In genomic region chr16:29198731-29199521, GRCh38 we compare ENCODE assay signal across 16 cellular contexts.
DNase-seq lines count a peak whose midpoint lies in the region; ATAC-seq and TF ChIP-seq lines count a peak whose summit lies in the region.
"Had no signal": no experiment of that assay in that cellular context is flagged by ENCODE, and none has a peak within 500 bp of the region (broad histone marks: within the 10 kb centered on the region; RNA-seq: fewer than 3 reads in every experiment).

No MANE protein-coding gene starts in this region.

- TF ChIP-seq CTCF in gastroesophageal sphincter (IDR thresholded peaks at IDR 0.05), result no peak

- H4K8ac ChIP-seq in neuronal stem cell (ENCODE audit: low read depth, low read length), result no peak overlapping the region

- TF ChIP-seq EP300 in gastroesophageal sphincter (IDR thresholded peaks at IDR 0.05), result no peak

- peak overlapping the region; percentile 71 for H3K18ac ChIP-seq in neuronal stem cell (ENCODE audit: low read length)

- no peak overlapping the region for H4K91ac ChIP-seq in neuronal stem cell (ENCODE audit: low read depth, low read length, poor library complexity)

- WGBS in gastroesophageal sphincter (ENCODE audit: low coverage in 1 of 2), 2 donors, result 29% methylated on average over 6 of the region's 23 CpGs; no CpG with 5 or more reads in 1 of the 2 donors
- WGBS in neuronal stem cell (ENCODE audit: extremely low coverage in 2 of 2, insufficient read length in 2 of 2, insufficient replicate concordance in 1 of 2), 2 donors, result no CpG with 5 or more reads among the region's 23 CpGs

- no peaks in the 10 kb centered on the region for H3K79me1 ChIP-seq in neuronal stem cell (ENCODE audit: low read depth, low read length)

- peak overlapping the region; percentile 83 for H2AK5ac ChIP-seq in neuronal stem cell (ENCODE audit: low read depth, low read length)

- peak; percentile 44 for DNase-seq in activated CD8-positive, alpha-beta memory T cell treated with anti-CD3 and anti-CD28 coated beads, Interleukin-2, amount 50 U/mL, for 48 hours
- no peak for DNase-seq in activated CD8-positive, alpha-beta memory T cell treated with anti-CD3 and anti-CD28 coated beads for 24 hours
- DNase-seq in neuronal stem cell (ENCODE audit: low spot score) (no peak), ureter (ENCODE audit: low spot score) (peak; percentile 41), activated gamma-delta T cell (lab: John Stamatoyannopoulos, UW) (no peak), NCI-H2171 treated with DMSO at 0.1 percent for 48 hours (lab: John Stamatoyannopoulos, UW) (no peak)
- DNase-seq: activated T-cell treated with anti-CD3 and anti-CD28 coated beads, Interleukin-2, amount 50 U/mL, for 72 hours; caudate nucleus; NCI-H1105; NCI-H526; SJCRH30; stimulated activated naive CD4-positive, alpha-beta T cell had no signal

- no peak overlapping the region for H3K4me2 ChIP-seq in neuronal stem cell (ENCODE audit: insufficient read depth, low read length, poor library complexity, severe bottlenecking)

- H3K4me1 ChIP-seq in gastroesophageal sphincter (peaks cover 0 to 50% (median 28%) of the 10 kb centered on the region in 3 donors), neuronal stem cell (ENCODE audit: control insufficient read depth in 2 of 2, insufficient read depth in 1 of 2, low read depth in 1 of 2, low read length in 2 of 2) (peaks cover 4% of the 10 kb centered on the region in 2 donors)
- H3K4me1 ChIP-seq: SJCRH30 had no signal

- ATAC-seq in gastroesophageal sphincter, result no peak
- ATAC-seq in HG03139 (IDR thresholded peaks at IDR 0.05; ENCODE audit: unreplicated experiment), result no peak
- ATAC-seq: activated T-cell treated with anti-CD3 and anti-CD28 coated beads, Interleukin-2, amount 50 U/mL, for 72 hours had no signal

- H3K36me3 ChIP-seq in gastroesophageal sphincter (no peaks in the 10 kb centered on the region), neuronal stem cell (replicated peaks in 1 of 2; ENCODE audit: control insufficient read depth in 2 of 2, insufficient read depth in 2 of 2, low read length in 2 of 2) (no peaks in the 10 kb centered on the region)
- H3K36me3 ChIP-seq: SJCRH30 had no signal

- H2BK15ac ChIP-seq in neuronal stem cell (ENCODE audit: low read length), result peak overlapping the region; percentile 15

- no peak overlapping the region for H2BK120ac ChIP-seq in neuronal stem cell (ENCODE audit: low read depth, low read length)

- H2AFZ ChIP-seq in neuronal stem cell (ENCODE audit: low read length), result no peak overlapping the region

- H2BK5ac ChIP-seq in neuronal stem cell (ENCODE audit: low read length), result no peak overlapping the region

- H3K4ac ChIP-seq in neuronal stem cell (ENCODE audit: low read length), result no peak overlapping the region

- H3K9me3 ChIP-seq in gastroesophageal sphincter (no peaks in the 10 kb centered on the region), neuronal stem cell (replicated peaks in 1 of 2; ENCODE audit: control insufficient read depth in 2 of 2, insufficient read depth in 1 of 2, low read depth in 1 of 2, low read length in 2 of 2) (no peaks in the 10 kb centered on the region)
- H3K9me3 ChIP-seq: neutrophil, SJCRH30 had no signal

- no peak for TF ChIP-seq POLR2A in gastroesophageal sphincter (IDR thresholded peaks at IDR 0.05)

- H3K4me3 ChIP-seq in gastroesophageal sphincter (peak overlapping the region in 1 of 2 donors; percentile 6), neuronal stem cell (ENCODE audit: low read length in 2 of 2) (no peak overlapping the region)
- H3K4me3 ChIP-seq: SJCRH30 had no signal

- no peaks in the 10 kb centered on the region for H3K27me3 ChIP-seq in gastroesophageal sphincter
- no peaks in the 10 kb centered on the region for H3K27me3 ChIP-seq in neuronal stem cell (ENCODE audit: control insufficient read depth in 3 of 3, insufficient read depth in 3 of 3, low read depth in 1 of 3, low read length in 3 of 3)
- H3K27me3 ChIP-seq: neutrophil, SJCRH30 had no signal

- no peak overlapping the region for H3K14ac ChIP-seq in neuronal stem cell (ENCODE audit: low read length)

- peak overlapping the region; percentile 66 to 90 (median 86) for H3K27ac ChIP-seq in gastroesophageal sphincter
- no peak overlapping the region for H3K27ac ChIP-seq in neuronal stem cell (replicated peaks; ENCODE audit: low read length)
- H3K27ac ChIP-seq: neutrophil, SJCRH30, VCaP had no signal

- H2BK12ac ChIP-seq in neuronal stem cell (ENCODE audit: low read length), result peak overlapping the region; percentile 58

- H3K23ac ChIP-seq in neuronal stem cell (ENCODE audit: low read depth, low read length, poor library complexity), result no peak overlapping the region

- no peak overlapping the region for H3K9ac ChIP-seq in neuronal stem cell (ENCODE audit: low read depth, low read length, poor library complexity)

Comparison
In these comparisons a context has a peak if more than half of its experiments do, and no peak if none do; other contexts are left out.
1. DNase-seq: peak in activated CD8-positive, alpha-beta memory T cell treated with anti-CD3 and anti-CD28 coated beads, Interleukin-2, amount 50 U/mL, for 48 hours (single experiment) and ureter (single experiment); none in activated CD8-positive, alpha-beta memory T cell treated with anti-CD3 and anti-CD28 coated beads for 24 hours (single experiment), neuronal stem cell (single experiment), activated gamma-delta T cell (single experiment) and NCI-H2171 treated with DMSO at 0.1 percent for 48 hours (single experiment).